Comparison of ENCODE assay signal across 16 cellular contexts in the genomic region with DNA sequence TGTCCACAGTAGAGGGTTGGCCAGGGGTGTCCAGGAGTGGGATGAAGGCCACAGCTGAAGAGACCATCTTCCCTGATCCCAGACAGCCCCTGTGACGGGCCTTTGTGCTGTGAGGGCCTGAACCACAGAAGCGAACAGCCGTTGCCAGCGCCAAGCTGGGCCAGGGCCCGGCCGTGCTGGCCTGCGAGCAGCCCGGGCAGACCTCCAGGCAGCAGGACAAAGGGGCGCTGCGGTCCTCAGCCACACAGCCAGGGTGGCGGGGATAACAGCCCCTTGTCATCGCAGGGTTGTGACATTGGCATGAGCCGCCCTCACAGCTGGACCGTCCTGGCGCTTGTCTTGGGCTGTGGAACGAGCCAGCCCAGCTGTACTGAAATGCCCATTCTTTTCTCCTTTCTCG.
DNase-seq lines count a peak whose midpoint lies in the region; ATAC-seq and TF ChIP-seq lines count a peak whose summit lies in the region.
"Had no signal": no experiment of that assay in that cellular context is flagged by ENCODE, and none has a peak within 500 bp of the region (broad histone marks: within the 10 kb centered on the region; RNA-seq: fewer than 3 reads in every experiment).

No MANE protein-coding gene starts in this region.

- H3K36me3 Mint-ChIP-seq in activated T-cell treated with anti-CD3 and anti-CD28 coated beads, Interleukin-2, amount 50 U/mL, for 24 hours (ENCODE audit: low read depth) = peaks cover 11% of the 10 kb centered on the region
- no peaks in the 10 kb centered on the region for H3K36me3 Mint-ChIP-seq in dendritic cell treated with granulocyte-macrophage colony-stimulating factor and Interleukin-4, amounts not matched to agents 40 ng/mL and 50 ng/mL, for 4 days (ENCODE audit: low read depth)
- H3K36me3 Mint-ChIP-seq in memory B cell (no peaks in the 10 kb centered on the region), T-helper 17 cell (ENCODE audit: low read depth) (no peaks in the 10 kb centered on the region)

- DNase-seq in activated T-cell treated with anti-CD3 and anti-CD28 coated beads, Interleukin-2, amount 50 U/mL, for 24 hours = no peak
- DNase-seq in activated T-cell treated with anti-CD3 and anti-CD28 coated beads for 4 hours = no peak
- DNase-seq in memory B cell (ENCODE audit: low spot score in 2 of 2) = no peak
- no peak for DNase-seq in tibial nerve (ENCODE audit: low spot score in 2 of 2)
- no peak for DNase-seq in GM10248 (ENCODE audit: extremely low spot score)
- DNase-seq in T-helper 17 cell = no peak
- no peak for DNase-seq in NCI-H1694 (lab: John Stamatoyannopoulos, UW)
- DNase-seq: amniotic stem cell; Calu3; effector memory CD4-positive, alpha-beta T cell; immature natural killer cell; stomach had no signal

- POLR2A ChIA-PET in GM10248 (lab: Yijun Ruan, JAX) = interaction anchor here (4.5 to 5.0 kb wide), 2 partner anchors 13 to 46 kb away, joined by 55 to 159 read pairs; no protein-coding TSS in a partner anchor

- intact Hi-C loops in dendritic cell treated with granulocyte-macrophage colony-stimulating factor and Interleukin-4, amounts not matched to agents 40 ng/mL and 50 ng/mL, for 4 days (cut with micrococcal nuclease) = no loop called here

- ATAC-seq in memory B cell (ENCODE audit: low read depth) (no peak), T-helper 17 cell (no peak)
- ATAC-seq: A549 had no signal

- peak overlapping the region; percentile 6 to 89 (median 62) for H3K27ac ChIP-seq in tibial nerve
- H3K27ac ChIP-seq: A549, VCaP had no signal

- peaks cover 0 to 60% (median 43%) of the 10 kb centered on the region in 4 donors for H3K4me1 ChIP-seq in tibial nerve
- H3K4me1 ChIP-seq: A549 had no signal

- peak overlapping the region; percentile 97 for H3K27ac Mint-ChIP-seq in activated T-cell treated with anti-CD3 and anti-CD28 coated beads, Interleukin-2, amount 50 U/mL, for 24 hours
- H3K27ac Mint-ChIP-seq in dendritic cell treated with granulocyte-macrophage colony-stimulating factor and Interleukin-4, amounts not matched to agents 40 ng/mL and 50 ng/mL, for 4 days = peak overlapping the region; percentile 91
- H3K27ac Mint-ChIP-seq in memory B cell = peak overlapping the region; percentile 99
- H3K27ac Mint-ChIP-seq in T-helper 17 cell = no peak overlapping the region
- H3K27ac Mint-ChIP-seq: immature natural killer cell had no signal

- no peak overlapping the region for H3K4me3 Mint-ChIP-seq in activated T-cell treated with anti-CD3 and anti-CD28 coated beads, Interleukin-2, amount 50 U/mL, for 24 hours
- no peak overlapping the region for H3K4me3 Mint-ChIP-seq in dendritic cell treated with granulocyte-macrophage colony-stimulating factor and Interleukin-4, amounts not matched to agents 40 ng/mL and 50 ng/mL, for 4 days
- H3K4me3 Mint-ChIP-seq in memory B cell (no peak overlapping the region), T-helper 17 cell (no peak overlapping the region)
- H3K4me3 Mint-ChIP-seq: immature natural killer cell had no signal

- TF ChIP-seq EP300 in tibial nerve (IDR thresholded peaks at IDR 0.05) = peak; percentile 39 to 81

- CTCF ChIA-PET in GM10248 (lab: Yijun Ruan, JAX) = interaction anchor here (2.6 to 3.4 kb wide), 2 partner anchors 11 to 45 kb away, joined by 7 to 11 read pairs; no protein-coding TSS in a partner anchor

- 40 to 65% methylated on average over 11 to 17 of the region's 17 CpGs for WGBS in tibial nerve, 2 donors

- no peak for TF ChIP-seq CTCF in tibial nerve (IDR thresholded peaks at IDR 0.05)
- TF ChIP-seq CTCF in GM10248 (IDR thresholded peaks at IDR 0.05; ENCODE audit: control extremely low read depth, extremely low read depth, low read depth, missing control alignments) = no peak

- peaks cover 91% of the 10 kb centered on the region for H3K4me1 Mint-ChIP-seq in activated T-cell treated with anti-CD3 and anti-CD28 coated beads, Interleukin-2, amount 50 U/mL, for 24 hours (ENCODE audit: low read depth)
- peaks cover 87% of the 10 kb centered on the region for H3K4me1 Mint-ChIP-seq in dendritic cell treated with granulocyte-macrophage colony-stimulating factor and Interleukin-4, amounts not matched to agents 40 ng/mL and 50 ng/mL, for 4 days (ENCODE audit: low read depth)
- H3K4me1 Mint-ChIP-seq in memory B cell = peaks cover 48% of the 10 kb centered on the region
- peaks cover 39% of the 10 kb centered on the region for H3K4me1 Mint-ChIP-seq in T-helper 17 cell

- no peaks in the 10 kb centered on the region for H3K9me3 ChIP-seq in tibial nerve
- H3K9me3 ChIP-seq in T-helper 17 cell (ENCODE audit: control insufficient read depth, low read length, poor library complexity, severe bottlenecking) = no peaks in the 10 kb centered on the region
- H3K9me3 ChIP-seq: A549, SK-N-SH, stomach had no signal

- no peaks in the 10 kb centered on the region for H3K27me3 Mint-ChIP-seq in activated T-cell treated with anti-CD3 and anti-CD28 coated beads, Interleukin-2, amount 50 U/mL, for 24 hours
- H3K27me3 Mint-ChIP-seq in dendritic cell treated with granulocyte-macrophage colony-stimulating factor and Interleukin-4, amounts not matched to agents 40 ng/mL and 50 ng/mL, for 4 days = no peaks in the 10 kb centered on the region
- no peaks in the 10 kb centered on the region for H3K27me3 Mint-ChIP-seq in memory B cell
- H3K27me3 Mint-ChIP-seq in T-helper 17 cell = no peaks in the 10 kb centered on the region

- H3K27me3 ChIP-seq in tibial nerve = no peaks in the 10 kb centered on the region
- H3K27me3 ChIP-seq: stomach had no signal

- no peaks in the 10 kb centered on the region for H3K36me3 ChIP-seq in tibial nerve
- H3K36me3 ChIP-seq: stomach had no signal

- no peaks in the 10 kb centered on the region for H3K9me3 Mint-ChIP-seq in activated T-cell treated with anti-CD3 and anti-CD28 coated beads, Interleukin-2, amount 50 U/mL, for 24 hours
- H3K9me3 Mint-ChIP-seq in dendritic cell treated with granulocyte-macrophage colony-stimulating factor and Interleukin-4, amounts not matched to agents 40 ng/mL and 50 ng/mL, for 4 days = no peaks in the 10 kb centered on the region
- no peaks in the 10 kb centered on the region for H3K9me3 Mint-ChIP-seq in memory B cell
- H3K9me3 Mint-ChIP-seq: immature natural killer cell had no signal

- no peak for TF ChIP-seq POLR2A in tibial nerve (IDR thresholded peaks at IDR 0.05)

- H3K4me3 ChIP-seq in tibial nerve = no peak overlapping the region
- H3K4me3 ChIP-seq: A549, stomach had no signal
